Comparison of ENCODE assay signal across 14 cellular contexts in the genomic region with DNA sequence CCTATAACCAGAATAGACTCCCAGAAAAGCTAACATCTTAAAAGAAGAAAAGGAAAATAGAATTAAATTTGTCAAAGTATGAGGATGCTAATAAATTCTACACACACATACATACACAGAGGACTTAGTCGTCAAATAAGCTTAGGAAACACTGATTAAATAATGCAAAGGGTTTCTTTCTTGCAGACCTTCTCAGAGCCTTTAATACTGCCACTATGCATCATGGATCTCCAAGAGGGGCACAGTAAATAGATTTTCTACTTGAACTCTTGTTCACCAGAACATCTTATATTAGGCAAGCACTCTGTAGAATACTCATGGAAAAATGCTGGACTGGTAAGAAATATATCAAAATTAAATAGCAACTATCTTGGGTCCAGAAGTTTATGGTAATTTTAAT.
DNase-seq lines count a peak whose midpoint lies in the region; ATAC-seq, FAIRE-seq and TF ChIP-seq lines count a peak whose summit lies in the region.
"Had no signal": no experiment of that assay in that cellular context is flagged by ENCODE, and none has a peak within 500 bp of the region (broad histone marks: within the 10 kb centered on the region; RNA-seq: fewer than 3 reads in every experiment).

No MANE protein-coding gene starts in this region.

- H3F3A ChIP-seq in MM.1S (ENCODE audit: insufficient read depth, low read length) = peaks cover 27% of the 10 kb centered on the region

- no peak for ATAC-seq in GM12878
- ATAC-seq in stimulated activated memory B cell treated with anti-CD40 and anti-IgM and Interleukin-4, amounts not matched to agents 10 μg/mL and 1 μg/mL and 100 μg/mL, for 72 hours = no peak
- ATAC-seq: SK-N-SH treated with all-trans-retinoic acid at 6 μM for 48 hours had no signal

- 85% methylated on average over 1 of the region's 1 CpG for WGBS in GM12878 (ENCODE audit: insufficient coverage, insufficient replicate concordance, low lambda C conversion rate, missing lambda C conversion rate)

- peak overlapping the region; percentile 50 for H3K4me3 Mint-ChIP-seq in activated naive CD4-positive, alpha-beta T cell treated with anti-CD3 and anti-CD28 coated beads, Interleukin-2, amount 10 ng/mL, durations not matched to agents 7 days and 5 days
- peak overlapping the region; percentile 50 for H3K4me3 Mint-ChIP-seq in stimulated activated memory B cell treated with anti-CD40 and anti-IgM and Interleukin-4, amounts not matched to agents 10 μg/mL and 1 μg/mL and 100 μg/mL, for 72 hours

- no peak for TF ChIP-seq RAD21 in GM12878 (IDR thresholded peaks at IDR 0.05; ENCODE audit: insufficient read depth, low read depth, low read length)

- no peaks in the 10 kb centered on the region for H3K9me2 ChIP-seq in MM.1S (replicated peaks; ENCODE audit: insufficient read depth, low read length)

- H3K9me3 ChIP-seq in MM.1S (replicated peaks; ENCODE audit: insufficient read depth, low read length) (no peaks in the 10 kb centered on the region), GM12878 (replicated peaks; ENCODE audit: control insufficient read depth, insufficient read depth, low read length) (peaks cover 2% of the 10 kb centered on the region; the same call in 2 of the 3 replicates)
- H3K9me3 ChIP-seq: testis had no signal

- H3K27ac ChIP-seq in MM.1S (ENCODE audit: low read length) (peak overlapping the region; percentile 86; the same call in 1 of the 2 replicates), GM12878 (ENCODE audit: control insufficient read depth, insufficient read depth) (peak overlapping the region; percentile 77)
- H3K27ac ChIP-seq: testis had no signal

- peaks cover 45% of the 10 kb centered on the region for H3K36me3 Mint-ChIP-seq in activated naive CD4-positive, alpha-beta T cell treated with anti-CD3 and anti-CD28 coated beads, Interleukin-2, amount 10 ng/mL, durations not matched to agents 7 days and 5 days
- peaks cover 18% of the 10 kb centered on the region for H3K36me3 Mint-ChIP-seq in stimulated activated memory B cell treated with anti-CD40 and anti-IgM and Interleukin-4, amounts not matched to agents 10 μg/mL and 1 μg/mL and 100 μg/mL, for 72 hours

- POLR2A ChIA-PET in GM12878 (lab: Charles Lee) = interaction anchor here (1.0 to 5.7 kb wide), 10 partner anchors 7 to 68 kb away, joined by 3 to 58 read pairs (median 10); no protein-coding TSS in a partner anchor

- RAD21 ChIA-PET in GM12878 (lab: Charles Lee; ENCODE audit: unreplicated experiment) = interaction anchor here (0.7 to 6.2 kb wide), 21 partner anchors 8 to 70 kb away, joined by 3 to 58 read pairs (median 7); no protein-coding TSS in a partner anchor

- peak overlapping the region; percentile 91 for H3K27ac Mint-ChIP-seq in activated naive CD4-positive, alpha-beta T cell treated with anti-CD3 and anti-CD28 coated beads, Interleukin-2, amount 10 ng/mL, durations not matched to agents 7 days and 5 days
- peak overlapping the region; percentile 87 for H3K27ac Mint-ChIP-seq in stimulated activated memory B cell treated with anti-CD40 and anti-IgM and Interleukin-4, amounts not matched to agents 10 μg/mL and 1 μg/mL and 100 μg/mL, for 72 hours

- CTCF ChIA-PET in activated naive CD4-positive, alpha-beta T cell treated with anti-CD3 and anti-CD28 coated beads, Interleukin-2, amount 10 ng/mL, durations not matched to agents 7 days and 5 days (lab: Charles Lee) = interaction anchor here (1.0 to 2.4 kb wide), 6 partner anchors 11 to 68 kb away, joined by 3 to 8 read pairs (median 4); no protein-coding TSS in a partner anchor
- CTCF ChIA-PET in GM12878 (lab: Yijun Ruan, JAX) = interaction anchor here (1.0 to 1.9 kb wide), 11 partner anchors 8 to 66 kb away, joined by 3 to 12 read pairs (median 5); no protein-coding TSS in a partner anchor

- peak overlapping the region; percentile 95 for H3K4me2 ChIP-seq in MM.1S (ENCODE audit: low read depth, low read length)
- H3K4me2 ChIP-seq in GM12878 (ENCODE audit: control insufficient read depth, insufficient read depth) = peak overlapping the region; percentile 76

- DNase-seq in activated naive CD4-positive, alpha-beta T cell treated with anti-CD3 and anti-CD28 coated beads, Interleukin-2, amount 10 ng/mL, durations not matched to agents 7 days and 5 days = no peak
- no peak for DNase-seq in activated naive CD4-positive, alpha-beta T cell (lab: John Stamatoyannopoulos, UW)
- DNase-seq in MM.1S (no peak), GM12878 (ENCODE audit: low read depth, low spot score) (no peak), cerebellar nuclear complex (lab: John Stamatoyannopoulos, UW) (no peak), NCI-H187 treated with DMSO at 0.1 percent for 48 hours (lab: John Stamatoyannopoulos, UW) (no peak)
- DNase-seq in stimulated activated CD4-positive, alpha-beta T cell treated with anti-CD3 and anti-CD28 coated beads, Interleukin-1b, Interleukin-23, amount 100 ng/mL, for 48 hours = no peak
- DNase-seq: GF-D8; glutamatergic neuron; Kasumi-1; stimulated activated CD4-positive, alpha-beta T cell treated with anti-CD3 and anti-CD28 coated beads, Interleukin-2, amount 100 ng/mL, for 48 hours; testis had no signal

- no peaks in the 10 kb centered on the region for H3K27me3 Mint-ChIP-seq in activated naive CD4-positive, alpha-beta T cell treated with anti-CD3 and anti-CD28 coated beads, Interleukin-2, amount 10 ng/mL, durations not matched to agents 7 days and 5 days
- no peaks in the 10 kb centered on the region for H3K27me3 Mint-ChIP-seq in stimulated activated memory B cell treated with anti-CD40 and anti-IgM and Interleukin-4, amounts not matched to agents 10 μg/mL and 1 μg/mL and 100 μg/mL, for 72 hours

- 0 out of 2 replicates have a peak overlapping the region, but pooled peaks have one; percentile 30 for H3K4me3 ChIP-seq in MM.1S (ENCODE audit: low read length)
- H3K4me3 ChIP-seq in GM12878 = 0 out of 2 replicates have a peak overlapping the region, but pooled peaks have one; percentile 23
- H3K4me3 ChIP-seq: testis had no signal

- H3K9me3 Mint-ChIP-seq in activated naive CD4-positive, alpha-beta T cell treated with anti-CD3 and anti-CD28 coated beads, Interleukin-2, amount 10 ng/mL, durations not matched to agents 7 days and 5 days = peaks cover 4% of the 10 kb centered on the region
- H3K9me3 Mint-ChIP-seq in stimulated activated memory B cell treated with anti-CD40 and anti-IgM and Interleukin-4, amounts not matched to agents 10 μg/mL and 1 μg/mL and 100 μg/mL, for 72 hours = no peaks in the 10 kb centered on the region

- H3K79me2 ChIP-seq in MM.1S (ENCODE audit: low read length) (peaks cover 76% of the 10 kb centered on the region), GM12878 (ENCODE audit: control insufficient read depth, insufficient read depth, low read length) (peaks cover 94% of the 10 kb centered on the region)

- peak overlapping the region; percentile 61; the same call in 1 of the 2 replicates for H3K9ac ChIP-seq in MM.1S (ENCODE audit: low read length)
- peak overlapping the region; percentile 49; the same call in 1 of the 2 replicates for H3K9ac ChIP-seq in GM12878 (ENCODE audit: control insufficient read depth, insufficient read depth, low read length)

- TF ChIP-seq CTCF in MM.1S (IDR thresholded peaks at IDR 0.05; ENCODE audit: low read length) = no peak
- TF ChIP-seq CTCF in GM12878 (IDR thresholded peaks at IDR 0.05 in 2 of 3, conservative IDR thresholded peaks at IDR 0.05 in 1 of 3; ENCODE audit: control insufficient read depth in 2 of 3, extremely low read depth in 1 of 3, insufficient read depth in 1 of 3, low read depth in 3 of 3, low read length in 3 of 3) = no peak

- H2AFZ ChIP-seq in MM.1S (ENCODE audit: low read length) (no peak overlapping the region), GM12878 (ENCODE audit: control insufficient read depth, low read depth, low read length) (no peak overlapping the region)

- FAIRE-seq in GM12878 (lab: Jason Lieb, UNC) = no peak

- peaks cover 39% of the 10 kb centered on the region for H3K4me1 ChIP-seq in MM.1S (ENCODE audit: low read length)
- H3K4me1 ChIP-seq in GM12878 (ENCODE audit: control insufficient read depth, insufficient read depth, low read length) = peaks cover 46% of the 10 kb centered on the region

- H3K4me1 Mint-ChIP-seq in activated naive CD4-positive, alpha-beta T cell treated with anti-CD3 and anti-CD28 coated beads, Interleukin-2, amount 10 ng/mL, durations not matched to agents 7 days and 5 days = peaks cover 82% of the 10 kb centered on the region
- peaks cover 73% of the 10 kb centered on the region for H3K4me1 Mint-ChIP-seq in stimulated activated memory B cell treated with anti-CD40 and anti-IgM and Interleukin-4, amounts not matched to agents 10 μg/mL and 1 μg/mL and 100 μg/mL, for 72 hours

- TSS peak; percentile 4 for BruUV-seq in GM12878 (replicated peaks; lab: Mats Ljungman, UMichigan)

- H3K27me3 ChIP-seq in MM.1S (replicated peaks; ENCODE audit: insufficient read depth, low read length) (no peaks in the 10 kb centered on the region), GM12878 (replicated peaks in 1 of 2; ENCODE audit: control insufficient read depth in 2 of 2, insufficient read depth in 2 of 2, low read length in 1 of 2) (no peaks in the 10 kb centered on the region)
- H3K27me3 ChIP-seq: testis had no signal

- intact Hi-C loops in GM12878 (cut with micrococcal nuclease; ENCODE audit: unreplicated experiment) = no loop called here

- SMC1A ChIA-PET in GM12878 (lab: Charles Lee; ENCODE audit: uncharacterized antibody, unreplicated experiment) = interaction anchor here (1.0 to 10.7 kb wide), 16 partner anchors 8 to 68 kb away, joined by 3 to 175 read pairs (median 10); no protein-coding TSS in a partner anchor

- in situ Hi-C loops in GM12878 (cut with MboI) = no loop called here

- no peak for TF ChIP-seq EP300 in GM12878 (IDR thresholded peaks at IDR 0.05; ENCODE audit: borderline replicate concordance in 1 of 2, control insufficient read depth in 1 of 2, low read depth in 2 of 2, low read length in 2 of 2)

- H4K20me1 ChIP-seq in MM.1S (ENCODE audit: insufficient read depth, low read length) (no peaks in the 10 kb centered on the region), GM12878 (ENCODE audit: control insufficient read depth, insufficient read depth) (no peaks in the 10 kb centered on the region)

- H3K36me3 ChIP-seq in MM.1S (replicated peaks; ENCODE audit: insufficient read depth, low read length) = no peaks in the 10 kb centered on the region
- no peaks in the 10 kb centered on the region; a peak in 1 of 4 replicates for H3K36me3 ChIP-seq in GM12878 (ENCODE audit: control insufficient read depth in 2 of 2, insufficient read depth in 2 of 2, low read length in 1 of 2)

- TF ChIP-seq POLR2A in GM12878 (IDR thresholded peaks at IDR 0.05; ENCODE audit: low read depth, low read length) = no peak

TF ChIP-seq in GM12878, 131 proteins besides CTCF, POLR2A, EP300 and RAD21 (continues in another document):
- no peak for TF ChIP-seq ELK1 (IDR thresholded peaks at IDR 0.05; ENCODE audit: low read depth, low read length)
